8 cellular contexts compared by ENCODE assay signal in the genomic region with DNA sequence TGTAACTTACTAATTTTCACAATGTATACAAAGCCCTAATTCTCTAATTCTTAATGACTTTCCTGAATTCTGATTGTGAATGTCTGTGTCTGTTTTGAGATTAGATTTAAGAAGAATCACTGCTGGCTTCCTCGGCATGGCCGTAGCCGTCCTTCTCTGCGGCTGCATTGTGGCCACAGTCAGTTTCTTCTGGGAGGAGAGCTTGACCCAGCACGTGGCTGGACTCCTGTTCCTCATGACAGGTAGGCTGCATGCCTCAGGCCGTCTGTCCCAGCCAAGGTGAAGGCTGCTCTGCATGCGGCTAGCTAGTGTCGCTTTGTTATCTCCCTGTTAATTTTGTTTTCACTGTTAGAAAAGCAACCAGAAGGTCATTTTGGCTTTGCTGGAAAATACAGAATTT. TPM values are rescaled to one million over a fixed set of nuclear protein-coding genes. Genes with fewer than 3 reads are reported as not detected.
"Had no signal": no experiment of that assay in that cellular context is flagged by ENCODE, and none has a peak within 500 bp of the region (broad histone marks: within the 10 kb centered on the region; RNA-seq: fewer than 3 reads in every experiment).

No MANE protein-coding gene starts in this region.

- H3K4me3 ChIP-seq: K562 had no signal

- FAIRE-seq: HTR-8/SVneo, K562 had no signal

- H3K27ac ChIP-seq: HL-60 had no signal

- DNase-seq: IMR-90, KG1 had no signal

RNA-seq across cellular contexts. Expression of a gene that starts 41.2 kb away (rescaled TPM):
- total RNA-seq: HT-29, HT1080, K562 had no signal
- polyA plus RNA-seq: IgD-negative memory B cell had no signal
